In the genomic region with DNA sequence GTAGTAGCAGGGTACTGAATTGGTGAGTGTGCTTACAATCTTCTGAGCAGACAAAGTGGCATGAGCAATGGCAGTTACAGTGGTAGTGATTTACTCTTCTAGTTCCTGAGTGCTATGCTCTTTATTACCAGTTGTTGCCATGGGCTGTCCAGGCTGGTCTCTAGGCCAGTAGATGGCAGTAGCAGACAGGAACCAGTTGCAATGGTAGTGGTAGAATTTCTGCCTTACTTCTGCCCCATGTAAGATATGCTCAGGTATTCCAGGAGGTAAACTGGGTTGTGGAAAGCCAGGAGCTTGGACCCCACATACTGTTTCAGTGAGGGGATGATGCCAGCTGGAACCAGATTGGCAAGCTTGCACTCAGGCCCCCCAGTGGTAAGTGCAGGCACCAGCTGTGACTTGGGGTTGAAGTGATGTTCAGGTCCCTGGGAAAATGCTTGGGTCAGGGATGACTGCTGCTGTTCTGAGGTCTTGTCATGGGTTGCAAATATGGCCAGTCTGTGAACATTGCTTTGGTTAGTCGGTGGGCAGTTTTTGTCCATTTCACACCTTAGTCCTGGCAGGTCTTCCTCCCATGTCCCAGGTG, we compare ENCODE assay signal across 9 cellular contexts.
DNase-seq lines count a peak whose midpoint lies in the region; ATAC-seq, FAIRE-seq and TF ChIP-seq lines count a peak whose summit lies in the region.
"Had no signal": no experiment of that assay in that cellular context is flagged by ENCODE, and none has a peak within 500 bp of the region (broad histone marks: within the 10 kb centered on the region; RNA-seq: fewer than 3 reads in every experiment).

No MANE protein-coding gene starts in this region.

- ATAC-seq in GM23338 (peak; percentile 84), GM21619 (IDR thresholded peaks at IDR 0.05; ENCODE audit: unreplicated experiment) (no peak), HG02588 (IDR thresholded peaks at IDR 0.05; ENCODE audit: unreplicated experiment) (no peak), HG03108 (IDR thresholded peaks at IDR 0.05; ENCODE audit: unreplicated experiment) (no peak)

- POLR2A ChIA-PET in SK-N-SH (lab: Yijun Ruan, JAX) = no interaction called here

- CTCF ChIA-PET in SK-N-SH (lab: Yijun Ruan, JAX) = no interaction called here

- H3K36me3 ChIP-seq in DOHH2 (ENCODE audit: control insufficient read depth, low read length) (no peaks in the 10 kb centered on the region), GM23338 (ENCODE audit: insufficient read depth) (no peaks in the 10 kb centered on the region), SK-N-SH (replicated peaks in 1 of 2; ENCODE audit: control insufficient read depth in 1 of 2, insufficient read depth in 2 of 2, low read length in 1 of 2) (no peaks in the 10 kb centered on the region), kidney (ENCODE audit: control insufficient read depth in 1 of 2, insufficient read depth in 2 of 2, low read length in 2 of 2) (no peaks in the 10 kb centered on the region)
- H3K36me3 ChIP-seq: cardiac muscle cell had no signal

- H3K27ac Mint-ChIP-seq in GM23338 = no peak overlapping the region

- TF ChIP-seq EP300 in SK-N-SH (IDR thresholded peaks at IDR 0.05; ENCODE audit: borderline replicate concordance in 1 of 2, low read depth in 1 of 2, low read length in 1 of 2) = no peak

- H4K20me1 ChIP-seq in DOHH2 (ENCODE audit: control insufficient read depth, insufficient read depth, low read depth, low read length) (no peaks in the 10 kb centered on the region), GM23338 (replicated peaks; ENCODE audit: insufficient read depth) (no peaks in the 10 kb centered on the region), SK-N-SH (ENCODE audit: insufficient read depth) (no peaks in the 10 kb centered on the region)

- H3K4me3 ChIP-seq in DOHH2 (ENCODE audit: low read length) = no peak overlapping the region
- H3K4me3 ChIP-seq in GM23338 = no peak overlapping the region
- H3K4me3 ChIP-seq in SK-N-SH (ENCODE audit: low read depth in 2 of 2, low read length in 1 of 2) = no peak overlapping the region
- H3K4me3 ChIP-seq in kidney (ENCODE audit: low read length in 2 of 2) = no peak overlapping the region
- H3K4me3 ChIP-seq: cardiac muscle cell had no signal

- no peaks in the 10 kb centered on the region for H3K4me1 ChIP-seq in DOHH2 (ENCODE audit: control insufficient read depth, low read length)
- no peaks in the 10 kb centered on the region for H3K4me1 ChIP-seq in GM23338 (ENCODE audit: insufficient read depth)
- H3K4me1 ChIP-seq in SK-N-SH (ENCODE audit: control insufficient read depth in 1 of 2, insufficient read depth in 2 of 2, low read depth in 1 of 2, low read length in 1 of 2) = no peaks in the 10 kb centered on the region
- no peaks in the 10 kb centered on the region for H3K4me1 ChIP-seq in kidney (ENCODE audit: control insufficient read depth in 1 of 2, insufficient read depth in 1 of 2, low read depth in 1 of 2, low read length in 2 of 2)

- H3F3A ChIP-seq in DOHH2 (ENCODE audit: control insufficient read depth, insufficient read depth) (no peaks in the 10 kb centered on the region), GM23338 (replicated peaks; ENCODE audit: low read depth) (no peaks in the 10 kb centered on the region), SK-N-SH (replicated peaks; ENCODE audit: insufficient read depth) (peaks cover 3% of the 10 kb centered on the region)

- H3K4me3 Mint-ChIP-seq in GM23338 = no peak overlapping the region

- FAIRE-seq in kidney (lab: Jason Lieb, UNC) = no peak

- intact Hi-C loops in kidney (cut with DNase I) = no loop called here

- no peaks in the 10 kb centered on the region for H3K27me3 Mint-ChIP-seq in GM23338 (ENCODE audit: insufficient read depth, low read depth, poor library complexity)

- H3K9ac ChIP-seq in SK-N-SH = no peak overlapping the region
- no peak overlapping the region for H3K9ac ChIP-seq in kidney (ENCODE audit: low read length in 2 of 2)

- H3K4me2 ChIP-seq in DOHH2 (ENCODE audit: low read length) (no peak overlapping the region), GM23338 (no peak overlapping the region), SK-N-SH (no peak overlapping the region)

- no peaks in the 10 kb centered on the region for H3K27me3 ChIP-seq in DOHH2 (ENCODE audit: control insufficient read depth, low read length)
- no peaks in the 10 kb centered on the region for H3K27me3 ChIP-seq in GM23338 (ENCODE audit: insufficient read depth)
- no peaks in the 10 kb centered on the region for H3K27me3 ChIP-seq in SK-N-SH (ENCODE audit: insufficient read depth)
- H3K27me3 ChIP-seq: cardiac muscle cell had no signal

- 0% methylated on average over 1 of the region's 1 CpG for WGBS in SK-N-SH (ENCODE audit: low lambda C conversion rate)

- H3K27ac ChIP-seq in DOHH2 (ENCODE audit: low read depth, low read length) (no peak overlapping the region), GM23338 (ENCODE audit: low read depth) (no peak overlapping the region), SK-N-SH (ENCODE audit: low read depth in 2 of 2, low read length in 1 of 2) (no peak overlapping the region), kidney (ENCODE audit: low read depth in 2 of 2, low read length in 2 of 2) (no peak overlapping the region)
- H3K27ac ChIP-seq: cardiac muscle cell had no signal

- H2AFZ ChIP-seq in GM23338 = no peak overlapping the region
- no peak overlapping the region for H2AFZ ChIP-seq in SK-N-SH (ENCODE audit: low read depth)

- peak; percentile 67 for TF ChIP-seq CTCF in DOHH2 (IDR thresholded peaks at IDR 0.05; ENCODE audit: low read depth, low read length, poor library complexity, severe bottlenecking)
- peak; percentile 60 to 66 for TF ChIP-seq CTCF in GM23338 (conservative IDR thresholded peaks at IDR 0.05; ENCODE audit: low read depth in 2 of 2)
- TF ChIP-seq CTCF in SK-N-SH (IDR thresholded peaks at IDR 0.05) = peak; percentile 65
- peak; percentile 10 for TF ChIP-seq CTCF in kidney (IDR thresholded peaks at IDR 0.05; ENCODE audit: borderline replicate concordance, extremely low read depth, insufficient read depth)

- peak; percentile 50 for DNase-seq in GM23338 (ENCODE audit: low spot score)
- DNase-seq in SK-N-SH = no peak
- DNase-seq in kidney = no peak
- no peak for DNase-seq in hypothalamus (lab: John Stamatoyannopoulos, UW)

- no peaks in the 10 kb centered on the region; the same call in 1 of the 3 replicates for H3K9me3 Mint-ChIP-seq in GM23338

- no peaks in the 10 kb centered on the region for H3K4me1 Mint-ChIP-seq in GM23338

- no peaks in the 10 kb centered on the region for H3K9me2 ChIP-seq in DOHH2 (replicated peaks; ENCODE audit: control insufficient read depth, low read length)
- no peaks in the 10 kb centered on the region for H3K9me2 ChIP-seq in GM23338 (ENCODE audit: insufficient read depth)
- no peaks in the 10 kb centered on the region for H3K9me2 ChIP-seq in SK-N-SH

- H3K79me2 ChIP-seq in DOHH2 (ENCODE audit: control insufficient read depth, low read length) = no peaks in the 10 kb centered on the region
- H3K79me2 ChIP-seq in GM23338 (replicated peaks; ENCODE audit: insufficient read depth) = no peaks in the 10 kb centered on the region
- no peaks in the 10 kb centered on the region for H3K79me2 ChIP-seq in SK-N-SH (ENCODE audit: insufficient read depth)

- peak; percentile 21; the same call in 1 of the 2 replicates for TF ChIP-seq RAD21 in SK-N-SH (IDR thresholded peaks at IDR 0.05; ENCODE audit: low read length)

- no peaks in the 10 kb centered on the region for H3K36me3 Mint-ChIP-seq in GM23338 (ENCODE audit: low read depth)

- H3K9me3 ChIP-seq in DOHH2 (ENCODE audit: control insufficient read depth, insufficient read depth, low read length) = no peaks in the 10 kb centered on the region
- H3K9me3 ChIP-seq in SK-N-SH = no peaks in the 10 kb centered on the region
- H3K9me3 ChIP-seq in kidney (ENCODE audit: control insufficient read depth in 1 of 2, low read length in 2 of 2) = no peaks in the 10 kb centered on the region

TF ChIP-seq in GM23338, 12 proteins besides CTCF, POLR2A, EP300 and RAD21:
- TF ChIP-seq ZNF114 (CRISPR knock-in tag; IDR thresholded peaks at IDR 0.05) = no peak
- TF ChIP-seq CREB1 (CRISPR knock-in tag; IDR thresholded peaks at IDR 0.05; ENCODE audit: low read depth) = no peak
- TF ChIP-seq POLR2AphosphoS5 (IDR thresholded peaks at IDR 0.05; ENCODE audit: low read depth) = no peak
- no peak for TF ChIP-seq STAT1 (IDR thresholded peaks at IDR 0.05; ENCODE audit: unreplicated experiment)
- no peak for TF ChIP-seq ZNF331 (CRISPR knock-in tag; IDR thresholded peaks at IDR 0.05; ENCODE audit: low read depth)
- TF ChIP-seq, protein P1, sequence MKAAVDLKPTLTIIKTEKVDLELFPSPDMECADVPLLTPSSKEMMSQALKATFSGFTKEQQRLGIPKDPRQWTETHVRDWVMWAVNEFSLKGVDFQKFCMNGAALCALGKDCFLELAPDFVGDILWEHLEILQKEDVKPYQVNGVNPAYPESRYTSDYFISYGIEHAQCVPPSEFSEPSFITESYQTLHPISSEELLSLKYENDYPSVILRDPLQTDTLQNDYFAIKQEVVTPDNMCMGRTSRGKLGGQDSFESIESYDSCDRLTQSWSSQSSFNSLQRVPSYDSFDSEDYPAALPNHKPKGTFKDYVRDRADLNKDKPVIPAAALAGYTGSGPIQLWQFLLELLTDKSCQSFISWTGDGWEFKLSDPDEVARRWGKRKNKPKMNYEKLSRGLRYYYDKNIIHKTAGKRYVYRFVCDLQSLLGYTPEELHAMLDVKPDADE (IDR thresholded peaks at IDR 0.05) = no peak

TF ChIP-seq in SK-N-SH, 30 proteins besides CTCF, POLR2A, EP300 and RAD21 (continues in another document):
- TF ChIP-seq MEF2A (IDR thresholded peaks at IDR 0.05; ENCODE audit: borderline replicate concordance, low read depth) (no peak), YY1 (IDR thresholded peaks at IDR 0.05; ENCODE audit: low read depth) (no peak), TAF1 (IDR thresholded peaks at IDR 0.05; ENCODE audit: borderline replicate concordance, low read depth, low read length) (no peak), MXI1 (IDR thresholded peaks at IDR 0.05; ENCODE audit: low read depth, low read length) (no peak), RFX5 (IDR thresholded peaks at IDR 0.05; ENCODE audit: low read length) (no peak), FOXJ3 (CRISPR knock-in tag; IDR thresholded peaks at IDR 0.05) (no peak), EZH2phosphoT487 (IDR thresholded peaks at IDR 0.05; ENCODE audit: borderline replicate concordance, low read depth) (no peak), SMC3 (IDR thresholded peaks at IDR 0.05; ENCODE audit: low read depth, low read length) (no peak)
- TF ChIP-seq, protein P2, sequence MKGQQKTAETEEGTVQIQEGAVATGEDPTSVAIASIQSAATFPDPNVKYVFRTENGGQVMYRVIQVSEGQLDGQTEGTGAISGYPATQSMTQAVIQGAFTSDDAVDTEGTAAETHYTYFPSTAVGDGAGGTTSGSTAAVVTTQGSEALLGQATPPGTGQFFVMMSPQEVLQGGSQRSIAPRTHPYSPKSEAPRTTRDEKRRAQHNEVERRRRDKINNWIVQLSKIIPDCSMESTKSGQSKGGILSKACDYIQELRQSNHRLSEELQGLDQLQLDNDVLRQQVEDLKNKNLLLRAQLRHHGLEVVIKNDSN (IDR thresholded peaks at IDR 0.05; ENCODE audit: borderline replicate concordance, low read depth) = no peak

Comparison
In these comparisons a context has a peak if more than half of its experiments do, and no peak if none do; other contexts are left out.
1. CTCF ChIP-seq: peak in every context shown above with its lines; median percentile 67 in DOHH2; 65 in SK-N-SH; 63 in GM23338; 10 in kidney.